In the genomic region with DNA sequence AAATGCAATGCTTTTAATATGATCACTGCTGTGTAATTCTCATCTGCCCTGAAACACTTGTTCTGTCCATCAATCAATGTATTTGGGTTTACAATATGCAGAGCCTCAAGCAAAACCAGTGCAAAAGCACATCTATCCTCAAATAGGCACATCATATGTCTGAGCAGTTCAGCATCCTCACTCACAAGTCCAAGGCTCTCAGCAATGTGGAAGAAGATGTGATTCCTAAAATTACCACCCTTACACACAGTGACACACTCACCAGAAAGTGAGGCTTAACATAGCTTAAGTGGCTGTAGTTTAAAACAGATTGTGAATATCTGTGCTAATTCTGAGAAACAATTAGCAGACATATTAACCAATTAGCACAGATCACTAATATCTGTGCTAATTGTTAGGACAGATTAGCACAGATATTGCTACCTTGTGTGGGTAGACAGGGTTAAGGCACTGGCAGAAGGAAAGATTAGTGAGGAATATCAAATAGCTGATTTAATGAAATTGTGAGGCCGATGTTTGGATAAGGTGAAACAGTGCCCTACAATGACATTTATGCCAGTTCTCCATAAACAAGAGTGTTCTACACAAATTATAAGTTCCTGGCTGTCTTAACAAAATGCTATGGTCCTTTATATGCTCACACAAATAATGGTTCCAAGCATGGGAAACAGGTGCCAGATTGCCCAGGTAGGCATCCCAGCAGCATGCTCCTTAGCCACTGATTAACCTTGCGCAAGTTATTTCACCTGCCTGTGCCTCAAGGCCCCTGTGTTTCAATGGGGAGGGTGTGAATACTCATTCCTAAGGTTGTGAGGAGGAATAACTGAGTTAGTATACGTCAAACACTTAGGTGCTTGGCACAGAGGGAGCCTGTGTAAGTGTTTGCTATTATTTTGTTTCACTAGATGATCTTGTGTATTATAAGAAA, we compare ENCODE assay signal across 20 cellular contexts. TPM values are rescaled to one million over a fixed set of nuclear protein-coding genes. Genes with fewer than 3 reads are reported as not detected.
DNase-seq lines count a peak whose midpoint lies in the region; ATAC-seq, FAIRE-seq and TF ChIP-seq lines count a peak whose summit lies in the region.
"Had no signal": no experiment of that assay in that cellular context is flagged by ENCODE, and none has a peak within 500 bp of the region (broad histone marks: within the 10 kb centered on the region; RNA-seq: fewer than 3 reads in every experiment).

No MANE protein-coding gene starts in this region.

- H3K9me3 ChIP-seq in SU-DHL-6 (ENCODE audit: insufficient read depth, low read length) (no peaks in the 10 kb centered on the region), astrocyte (ENCODE audit: insufficient read depth, low read depth, low read length) (no peaks in the 10 kb centered on the region)

- FAIRE-seq in astrocyte (lab: Jason Lieb, UNC) = no peak
- FAIRE-seq: endothelial cell of umbilical vein, HTR-8/SVneo had no signal

- no peaks in the 10 kb centered on the region for H4K20me1 ChIP-seq in SU-DHL-6 (ENCODE audit: low read depth, low read length)
- H4K20me1 ChIP-seq in astrocyte (ENCODE audit: insufficient read depth, low read length) = no peaks in the 10 kb centered on the region

- H3K4me2 ChIP-seq in SU-DHL-6 (ENCODE audit: low read depth, low read length, poor library complexity, severe bottlenecking) (peak overlapping the region; percentile 92), astrocyte (ENCODE audit: low read length) (peak overlapping the region; percentile 5)

- TF ChIP-seq CTCF in SU-DHL-6 (IDR thresholded peaks at IDR 0.05; ENCODE audit: insufficient read depth, low read length, poor library complexity, severe bottlenecking) (no peak), astrocyte (IDR thresholded peaks at IDR 0.05; ENCODE audit: insufficient read depth, low read depth, low read length) (no peak)

- H3K9ac ChIP-seq in SU-DHL-6 (ENCODE audit: low read length) (no peak overlapping the region), astrocyte (ENCODE audit: low read length) (no peak overlapping the region)

- DNase-seq in stimulated activated naive CD4-positive, alpha-beta T cell treated with Interleukin-2 at 50 U/mL for 16 hours (lab: John Stamatoyannopoulos, UW) = peak; percentile 32
- no peak for DNase-seq in stimulated activated naive CD4-positive, alpha-beta T cell (lab: John Stamatoyannopoulos, UW)
- DNase-seq in astrocyte (ENCODE audit: low read depth) (no peak), NCI-H2196 (lab: John Stamatoyannopoulos, UW; ENCODE audit: unreplicated experiment) (no peak), HCEC 1CT (no peak)
- DNase-seq: C1 segment of cervical spinal cord, islet precursor cell, MM.1S, NCI-H1930, NCI-H69, nucleus accumbens, substantia nigra, SW 1271 had no signal

- H3K79me2 ChIP-seq in SU-DHL-6 (ENCODE audit: insufficient read depth, low read length) (peaks cover 45% of the 10 kb centered on the region), astrocyte (ENCODE audit: insufficient read depth, low read length) (peaks cover 71% of the 10 kb centered on the region)

- no peaks in the 10 kb centered on the region for H3K9me3 Mint-ChIP-seq in astrocyte (ENCODE audit: unreplicated experiment)
- H3K9me3 Mint-ChIP-seq: mesothelial cell of epicardium had no signal

- H3K4me3 Mint-ChIP-seq in astrocyte (ENCODE audit: unreplicated experiment) = no peak overlapping the region
- H3K4me3 Mint-ChIP-seq: mesothelial cell of epicardium had no signal

- peaks cover 35% of the 10 kb centered on the region for H3K4me1 ChIP-seq in astrocyte (ENCODE audit: insufficient read depth, low read length)

- H3K4me3 ChIP-seq in SU-DHL-6 (ENCODE audit: insufficient read depth, low read length, poor library complexity, severe bottlenecking) (no peak overlapping the region), astrocyte (ENCODE audit: insufficient read depth, low read depth, low read length) (no peak overlapping the region)

- H3K36me3 ChIP-seq in SU-DHL-6 (ENCODE audit: low read length) (0 out of 2 replicates have a peak, but pooled peaks cover 2% of the 10 kb centered on the region), astrocyte (ENCODE audit: insufficient read depth, low read length) (peaks cover 19% of the 10 kb centered on the region)

- no peaks in the 10 kb centered on the region for H3K9me2 ChIP-seq in SU-DHL-6 (replicated peaks; ENCODE audit: insufficient read depth, low read length)

- H3F3A ChIP-seq in SU-DHL-6 (ENCODE audit: insufficient read depth) = peaks cover 33% of the 10 kb centered on the region

- H3K27me3 ChIP-seq in SU-DHL-6 (ENCODE audit: low read length) (no peaks in the 10 kb centered on the region), astrocyte (ENCODE audit: insufficient read depth, low read length) (no peaks in the 10 kb centered on the region)

- H3K4me1 Mint-ChIP-seq in astrocyte (ENCODE audit: low read depth, unreplicated experiment) = peaks cover 27% of the 10 kb centered on the region

- H3K36me3 Mint-ChIP-seq in astrocyte (ENCODE audit: low read depth, unreplicated experiment) = peaks cover 2% of the 10 kb centered on the region

- H3K27ac ChIP-seq in SU-DHL-6 (ENCODE audit: low read depth, low read length) (peak overlapping the region; percentile 94; the same call in 1 of the 2 replicates), astrocyte (ENCODE audit: low read depth, low read length) (no peak overlapping the region)

- H3K27me3 Mint-ChIP-seq in astrocyte (ENCODE audit: low read depth, unreplicated experiment) = no peaks in the 10 kb centered on the region

- H2AFZ ChIP-seq in SU-DHL-6 (ENCODE audit: low read depth, low read length, severe bottlenecking) = no peak overlapping the region
- H2AFZ ChIP-seq in astrocyte (ENCODE audit: low read depth, low read length) = no peak overlapping the region

- ATAC-seq in HG03571 (IDR thresholded peaks at IDR 0.05; ENCODE audit: unreplicated experiment) = no peak
- no peak for ATAC-seq in HG02852 (IDR thresholded peaks at IDR 0.05; ENCODE audit: unreplicated experiment)
- ATAC-seq: Panc1 had no signal

- H3K27ac Mint-ChIP-seq in astrocyte (ENCODE audit: unreplicated experiment) = no peak overlapping the region
- H3K27ac Mint-ChIP-seq: mesothelial cell of epicardium had no signal

RNA-seq across cellular contexts. Expression of a gene that starts 41.7 kb away (rescaled TPM):
- total RNA-seq in astrocyte = 29.6 and 32.5 TPM in 2 replicates
